Comparison of ENCODE assay signal across 7 cellular contexts in genomic region chr10:97401455-97401919, GRCh38. TPM values are rescaled to one million over a fixed set of nuclear protein-coding genes. Genes with fewer than 3 reads are reported as not detected.
DNase-seq lines count a peak whose midpoint lies in the region; ATAC-seq, FAIRE-seq and TF ChIP-seq lines count a peak whose summit lies in the region.

No MANE protein-coding gene starts in this region.

- peaks cover 11% of the 10 kb centered on the region for H3K4me1 ChIP-seq in smooth muscle cell (ENCODE audit: low read depth)

- no peaks in the 10 kb centered on the region for H3K9me3 Mint-ChIP-seq in activated CD4-positive, alpha-beta memory T cell treated with anti-CD3 and anti-CD28 coated beads for 36 hours
- H3K9me3 Mint-ChIP-seq in glutamatergic neuron (ENCODE audit: unreplicated experiment), result peaks cover 2% of the 10 kb centered on the region

- DNase-seq in HFF-Myc (ENCODE audit: extremely low read depth, low read depth) (no peak), glutamatergic neuron (no peak), smooth muscle cell (lab: John Stamatoyannopoulos, UW; ENCODE audit: unreplicated experiment) (no peak), HTR-8/SVneo (ENCODE audit: insufficient read length, low spot score) (no peak)
- no peak for DNase-seq in activated CD4-positive, alpha-beta memory T cell treated with anti-CD3 and anti-CD28 coated beads for 36 hours

- H3K27ac Mint-ChIP-seq in activated CD4-positive, alpha-beta memory T cell treated with anti-CD3 and anti-CD28 coated beads for 36 hours, result peak overlapping the region; percentile 88
- peak overlapping the region; percentile 87 for H3K27ac Mint-ChIP-seq in glutamatergic neuron (ENCODE audit: unreplicated experiment)

- H2AFZ ChIP-seq in smooth muscle cell (ENCODE audit: low read depth), result peak overlapping the region; percentile 56

- H3K27me3 ChIP-seq in smooth muscle cell (ENCODE audit: low read depth), result no peaks in the 10 kb centered on the region

- H3K27me3 Mint-ChIP-seq in activated CD4-positive, alpha-beta memory T cell treated with anti-CD3 and anti-CD28 coated beads for 36 hours, result no peaks in the 10 kb centered on the region
- peaks cover 4% of the 10 kb centered on the region for H3K27me3 Mint-ChIP-seq in glutamatergic neuron (ENCODE audit: unreplicated experiment)

- 77% methylated on average over 13 of the region's 13 CpGs for WGBS in smooth muscle cell (ENCODE audit: low lambda C conversion rate)

- H3K4me2 ChIP-seq in smooth muscle cell, result peak overlapping the region; percentile 90

- H3K4me3 ChIP-seq in HFF-Myc (replicated peaks; ENCODE audit: low read depth, low read length) (peak overlapping the region; percentile 73), smooth muscle cell (peak overlapping the region; percentile 78)

- ATAC-seq in HG03095 (IDR thresholded peaks at IDR 0.05; ENCODE audit: unreplicated experiment), result no peak
- ATAC-seq in GM21360 (IDR thresholded peaks at IDR 0.05; ENCODE audit: unreplicated experiment), result no peak

- H3K4me1 Mint-ChIP-seq in activated CD4-positive, alpha-beta memory T cell treated with anti-CD3 and anti-CD28 coated beads for 36 hours (ENCODE audit: low read depth), result peaks cover 8% of the 10 kb centered on the region
- no peaks in the 10 kb centered on the region for H3K4me1 Mint-ChIP-seq in glutamatergic neuron (ENCODE audit: low read depth, unreplicated experiment)

- no peaks in the 10 kb centered on the region for H3F3A ChIP-seq in smooth muscle cell (ENCODE audit: low read depth)

- H3K36me3 ChIP-seq in smooth muscle cell (ENCODE audit: low read depth), result no peaks in the 10 kb centered on the region

- H3K36me3 Mint-ChIP-seq in activated CD4-positive, alpha-beta memory T cell treated with anti-CD3 and anti-CD28 coated beads for 36 hours, result peaks cover 2% of the 10 kb centered on the region
- H3K36me3 Mint-ChIP-seq in glutamatergic neuron (ENCODE audit: unreplicated experiment), result no peaks in the 10 kb centered on the region

- TF ChIP-seq CTCF in HFF-Myc (IDR thresholded peaks at IDR 0.05; ENCODE audit: low read depth, low read length, missing control alignments), result no peak
- no peak for TF ChIP-seq CTCF in glutamatergic neuron (IDR thresholded peaks at IDR 0.05; ENCODE audit: partially characterized antibody, unreplicated experiment)
- no peak for TF ChIP-seq CTCF in smooth muscle cell (IDR thresholded peaks at IDR 0.05; ENCODE audit: borderline replicate concordance, insufficient read depth, poor library complexity, severe bottlenecking)

- intact Hi-C loops in activated CD4-positive, alpha-beta memory T cell treated with anti-CD3 and anti-CD28 coated beads for 36 hours (cut with micrococcal nuclease), result loop anchor here (1.0 to 5.0 kb wide), 5 partner anchors 45 to 814 kb away; partner anchors contain the start of genes ARHGAP19, EXOSC1, FRAT2 and MMS19

- H3K9ac ChIP-seq in smooth muscle cell (ENCODE audit: low read depth), result peak overlapping the region; percentile 78

- H3K79me2 ChIP-seq in smooth muscle cell (ENCODE audit: low read depth), result peaks cover 17% of the 10 kb centered on the region

- POLR2A ChIA-PET in activated CD4-positive, alpha-beta memory T cell treated with anti-CD3 and anti-CD28 coated beads for 36 hours (lab: Charles Lee), result interaction anchor here (1.0 to 3.1 kb wide), 13 partner anchors 12 to 110 kb away, joined by 3 to 48 read pairs (median 7); partner anchors contain the start of genes FRAT1, FRAT2, PGAM1 and UBTD1

- CTCF ChIA-PET in activated CD4-positive, alpha-beta memory T cell treated with anti-CD3 and anti-CD28 coated beads for 36 hours (lab: Charles Lee), result interaction anchor here (0.7 to 16.2 kb wide), 16 partner anchors 9 to 328 kb away, joined by 3 to 194 read pairs (median 5); partner anchors contain the start of genes FRAT1 and PGAM1

- peak overlapping the region; percentile 93 for H3K4me3 Mint-ChIP-seq in activated CD4-positive, alpha-beta memory T cell treated with anti-CD3 and anti-CD28 coated beads for 36 hours
- H3K4me3 Mint-ChIP-seq in glutamatergic neuron (ENCODE audit: unreplicated experiment), result peak overlapping the region; percentile 90

- peak overlapping the region; percentile 95 for H3K27ac ChIP-seq in smooth muscle cell (ENCODE audit: low read depth)

- no peaks in the 10 kb centered on the region for H3K9me3 ChIP-seq in smooth muscle cell (replicated peaks; ENCODE audit: low read depth)

- H4K20me1 ChIP-seq in smooth muscle cell (ENCODE audit: low read depth), result no peaks in the 10 kb centered on the region

- no peak for FAIRE-seq in HTR-8/SVneo (lab: Jason Lieb, UNC)

RNA-seq across cellular contexts. Expression of gene RRP12, which starts 0.3 kb away (rescaled TPM):
- 10 to 100 TPM; 40.4 to 41.8 TPM for total RNA-seq in activated CD4-positive, alpha-beta memory T cell treated with anti-CD3 and anti-CD28 coated beads for 36 hours
- total RNA-seq in glutamatergic neuron (ENCODE audit: unreplicated experiment) (26.8 TPM), smooth muscle cell (15.9 and 18.8 TPM in 2 replicates)
- 14.1 and 21.7 TPM in 2 replicates for polyA plus RNA-seq in smooth muscle cell

RNA-seq across cellular contexts. Expression of gene PGAM1, which starts 24.5 kb away (rescaled TPM):
- 1,000 to 10,000 TPM; 1,430 to 1,457 TPM for total RNA-seq in activated CD4-positive, alpha-beta memory T cell treated with anti-CD3 and anti-CD28 coated beads for 36 hours
- total RNA-seq in glutamatergic neuron (ENCODE audit: unreplicated experiment) (374 TPM), smooth muscle cell (725 and 787 TPM in 2 replicates)
- 921 and 957 TPM in 2 replicates for polyA plus RNA-seq in smooth muscle cell

RNA-seq across cellular contexts. Expression of gene EXOSC1, which starts 44.3 kb away (rescaled TPM):
- 10 to 100 TPM; 69.0 to 75.1 TPM for total RNA-seq in activated CD4-positive, alpha-beta memory T cell treated with anti-CD3 and anti-CD28 coated beads for 36 hours
- 27.1 TPM for total RNA-seq in glutamatergic neuron (ENCODE audit: unreplicated experiment)
- 44.9 and 48.7 TPM in 2 replicates for total RNA-seq in smooth muscle cell
- 61.5 and 97.5 TPM in 2 replicates for polyA plus RNA-seq in smooth muscle cell

RNA-seq across cellular contexts. Expression of gene ZDHHC16, which starts 44.5 kb away (rescaled TPM):
- total RNA-seq in activated CD4-positive, alpha-beta memory T cell treated with anti-CD3 and anti-CD28 coated beads for 36 hours, result 10 to 100 TPM; 42.5 to 43.6 TPM
- total RNA-seq in glutamatergic neuron (ENCODE audit: unreplicated experiment) (61.5 TPM), smooth muscle cell (48.5 and 50.3 TPM in 2 replicates)
- 73.3 and 81.1 TPM in 2 replicates for polyA plus RNA-seq in smooth muscle cell
